Comparison of ENCODE assay signal across 9 cellular contexts in the genomic region with DNA sequence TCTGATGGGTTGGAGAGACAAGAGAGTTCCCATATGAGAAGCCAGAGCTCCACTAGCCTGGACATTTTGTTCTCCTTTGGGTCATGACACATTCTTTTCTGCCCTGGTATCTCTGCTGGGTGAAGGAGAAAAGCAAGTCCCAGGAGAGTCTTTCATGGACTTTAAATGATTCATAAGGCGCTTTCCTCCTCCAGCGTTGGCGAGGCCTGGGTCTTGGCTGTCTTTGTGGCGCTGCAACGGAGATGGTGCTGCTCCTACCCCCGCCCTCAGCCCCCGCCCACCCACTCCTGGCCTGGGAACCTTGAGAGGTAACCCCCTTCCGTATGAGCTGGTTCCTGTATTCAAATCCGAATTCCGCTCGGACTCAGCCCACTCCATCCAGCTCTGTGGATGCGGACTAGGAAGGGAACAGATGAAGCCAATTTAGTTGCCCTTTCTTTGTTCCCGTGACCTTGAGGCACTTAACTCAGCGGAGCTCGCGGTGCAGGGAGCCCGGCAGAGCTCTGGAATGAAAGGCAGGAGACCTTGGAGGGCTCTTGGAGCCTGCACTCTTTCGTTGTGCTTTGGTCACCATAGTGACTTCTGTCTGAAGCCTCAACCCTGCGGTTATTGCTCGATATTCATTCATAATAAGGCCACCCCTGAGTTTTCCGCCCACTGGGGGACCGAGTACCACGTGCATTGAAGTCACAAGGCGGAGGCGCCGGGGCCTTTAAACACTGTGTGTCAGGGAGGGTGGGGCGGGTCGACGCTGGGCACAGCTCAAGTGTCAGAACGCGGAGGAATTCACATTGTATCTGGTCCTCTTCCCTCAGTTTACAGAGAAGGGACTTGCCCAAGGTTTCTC. TPM values are rescaled to one million over a fixed set of nuclear protein-coding genes. Genes with fewer than 3 reads are reported as not detected.
DNase-seq lines count a peak whose midpoint lies in the region; ATAC-seq and TF ChIP-seq lines count a peak whose summit lies in the region.
"Had no signal": no experiment of that assay in that cellular context is flagged by ENCODE, and none has a peak within 500 bp of the region (broad histone marks: within the 10 kb centered on the region; RNA-seq: fewer than 3 reads in every experiment).

No MANE protein-coding gene starts in this region.

- no peak overlapping the region for H3K27ac Mint-ChIP-seq in activated CD4-positive, alpha-beta memory T cell treated with anti-CD3 and anti-CD28 coated beads, Interleukin-2, amount 10 ng/mL, durations not matched to agents 7 days and 5 days
- H3K27ac Mint-ChIP-seq: T-helper 1 cell treated with Interleukin-12 subunit alpha and Interleukin-12 subunit beta and Interleukin-4 antibody, amounts not matched to agents 30 μg/mL and 1 μg/mL, for 36 hours had no signal

- peaks cover 7% of the 10 kb centered on the region; the same call in 1 of the 2 replicates for H3K4me1 ChIP-seq in ES-I3 (ENCODE audit: insufficient read depth, low read length)
- no peaks in the 10 kb centered on the region for H3K4me1 ChIP-seq in psoas muscle

- 24 to 37% (median 31%) methylated on average over 31 of the region's 31 CpGs for WGBS in psoas muscle, 3 donors

- no peaks in the 10 kb centered on the region for H3K9me3 ChIP-seq in ES-I3 (ENCODE audit: control insufficient read depth, insufficient read depth, low read length)
- H3K9me3 ChIP-seq in psoas muscle, result no peaks in the 10 kb centered on the region

- H3K4me1 Mint-ChIP-seq in activated CD4-positive, alpha-beta memory T cell treated with anti-CD3 and anti-CD28 coated beads, Interleukin-2, amount 10 ng/mL, durations not matched to agents 7 days and 5 days, result no peaks in the 10 kb centered on the region

- peak overlapping the region; percentile 38 for H3K4me3 ChIP-seq in psoas muscle

- no peak overlapping the region for H3K4me3 Mint-ChIP-seq in activated CD4-positive, alpha-beta memory T cell treated with anti-CD3 and anti-CD28 coated beads, Interleukin-2, amount 10 ng/mL, durations not matched to agents 7 days and 5 days
- H3K4me3 Mint-ChIP-seq: T-helper 1 cell treated with Interleukin-12 subunit alpha and Interleukin-12 subunit beta and Interleukin-4 antibody, amounts not matched to agents 30 μg/mL and 1 μg/mL, for 36 hours had no signal

- peak overlapping the region; percentile 47 for H3K9ac ChIP-seq in ES-I3 (ENCODE audit: low read depth, low read length)

- no peaks in the 10 kb centered on the region for H3K27me3 ChIP-seq in psoas muscle (ENCODE audit: insufficient read depth in 3 of 3, low read length in 2 of 3)

- CTCF ChIA-PET in activated CD4-positive, alpha-beta memory T cell treated with anti-CD3 and anti-CD28 coated beads, Interleukin-2, amount 10 ng/mL, durations not matched to agents 7 days and 5 days (lab: Charles Lee), result no interaction called here

- no peaks in the 10 kb centered on the region for H3K27me3 Mint-ChIP-seq in activated CD4-positive, alpha-beta memory T cell treated with anti-CD3 and anti-CD28 coated beads, Interleukin-2, amount 10 ng/mL, durations not matched to agents 7 days and 5 days

- POLR2A ChIA-PET in activated CD4-positive, alpha-beta memory T cell treated with anti-CD3 and anti-CD28 coated beads, Interleukin-2, amount 10 ng/mL, durations not matched to agents 7 days and 5 days (lab: Charles Lee), result no interaction called here

- ATAC-seq in psoas muscle (peak; percentile 34 to 81 (median 68)), HG03045 (IDR thresholded peaks at IDR 0.05; ENCODE audit: unreplicated experiment) (no peak)

- intact Hi-C loops in psoas muscle (cut with DNase I), result no loop called here

- no peak for TF ChIP-seq CTCF in psoas muscle (IDR thresholded peaks at IDR 0.05)

- no peaks in the 10 kb centered on the region for H3K36me3 Mint-ChIP-seq in activated CD4-positive, alpha-beta memory T cell treated with anti-CD3 and anti-CD28 coated beads, Interleukin-2, amount 10 ng/mL, durations not matched to agents 7 days and 5 days (ENCODE audit: low read depth)

- H3K9me3 Mint-ChIP-seq in activated CD4-positive, alpha-beta memory T cell treated with anti-CD3 and anti-CD28 coated beads, Interleukin-2, amount 10 ng/mL, durations not matched to agents 7 days and 5 days, result no peaks in the 10 kb centered on the region
- H3K9me3 Mint-ChIP-seq: T-helper 1 cell treated with Interleukin-12 subunit alpha and Interleukin-12 subunit beta and Interleukin-4 antibody, amounts not matched to agents 30 μg/mL and 1 μg/mL, for 36 hours had no signal

- DNase-seq in astrocyte of the hippocampus (ENCODE audit: low read depth, low spot score), result peak; percentile 78
- DNase-seq in hepatic stellate cell (ENCODE audit: low spot score), result peak; percentile 68
- peak in 1 of 2 donors; percentile 43 for DNase-seq in psoas muscle
- DNase-seq in activated CD4-positive, alpha-beta T cell treated with anti-CD3 and anti-CD28 coated beads for 48 hours, result no peak
- DNase-seq in GM19240 (ENCODE audit: insufficient read length, low spot score), result no peak
- no peak for DNase-seq in activated CD4-positive, alpha-beta memory T cell treated with anti-CD3 and anti-CD28 coated beads, Interleukin-2, amount 10 ng/mL, durations not matched to agents 7 days and 5 days

- H3K27ac ChIP-seq in psoas muscle, result no peak overlapping the region

- H3K36me3 ChIP-seq in ES-I3 (ENCODE audit: insufficient read depth, low read length) (no peaks in the 10 kb centered on the region), psoas muscle (ENCODE audit: insufficient read depth in 1 of 2, low read depth in 1 of 2) (no peaks in the 10 kb centered on the region)

RNA-seq across cellular contexts. Expression of a gene that starts 14.0 kb away (rescaled TPM):
- total RNA-seq in psoas muscle, result 10 to 100 TPM in 2 of 4 donors, 1 to 10 TPM in 2; 7.3 to 13.4 (median 8.9) TPM
- polyA plus RNA-seq in psoas muscle, result 1 to 10 TPM; 3.0 to 5.5 (median 4.3) TPM
- total RNA-seq in activated CD4-positive, alpha-beta memory T cell treated with anti-CD3 and anti-CD28 coated beads, Interleukin-2, amount 10 ng/mL, durations not matched to agents 7 days and 5 days, result 10 to 100 TPM; 21.9 to 24.6 TPM

Comparison
In these comparisons a context has a peak if more than half of its experiments do, and no peak if none do; other contexts are left out.
1. DNase-seq: peak in astrocyte of the hippocampus (single experiment) and hepatic stellate cell (single experiment); none in activated CD4-positive, alpha-beta T cell treated with anti-CD3 and anti-CD28 coated beads for 48 hours (single experiment), GM19240 (single experiment) and activated CD4-positive, alpha-beta memory T cell treated with anti-CD3 and anti-CD28 coated beads, Interleukin-2, amount 10 ng/mL, durations not matched to agents 7 days and 5 days (single experiment).